In the genomic region with DNA sequence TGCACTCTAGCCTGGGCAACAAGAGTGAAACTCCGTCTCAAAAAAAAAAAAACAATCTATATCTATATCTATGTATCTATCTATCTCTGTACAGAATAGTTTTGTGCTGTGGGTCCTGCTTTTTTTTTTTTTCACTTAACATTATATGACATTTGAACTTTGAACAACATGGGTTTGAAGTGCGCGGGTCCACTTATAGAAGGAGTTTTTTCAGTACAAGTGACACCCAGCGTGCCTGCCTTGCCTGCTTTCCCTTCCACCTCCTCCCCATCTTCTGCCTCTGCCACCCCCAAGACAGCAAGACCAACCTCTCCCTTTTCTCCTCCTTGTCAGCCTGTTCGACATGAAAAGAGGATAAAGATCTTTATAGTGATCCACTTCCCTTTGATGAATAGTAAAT, we compare ENCODE assay signal across 34 cellular contexts.
"Had no signal": no experiment of that assay in that cellular context is flagged by ENCODE, and none has a peak within 500 bp of the region (broad histone marks: within the 10 kb centered on the region; RNA-seq: fewer than 3 reads in every experiment).

No MANE protein-coding gene starts in this region.

- H3K27ac ChIP-seq: ascending aorta, cardiac muscle cell, KMS-11, SJCRH30, SK-N-MC had no signal

- H3K9me3 ChIP-seq: ascending aorta, SJCRH30 had no signal

- H3K27me3 ChIP-seq: ascending aorta, cardiac muscle cell had no signal

- H3K4me2 ChIP-seq: KMS-11 had no signal

- H3K9me3 Mint-ChIP-seq: activated CD4-positive, alpha-beta T cell treated with anti-CD3 and anti-CD28 coated beads, Interleukin-2, amount 10 ng/mL, durations not matched to agents 7 days and 5 days; activated naive CD4-positive, alpha-beta T cell treated with anti-CD3 and anti-CD28 coated beads, Interleukin-2, amount 50 U/mL, for 24 hours; activated naive CD8-positive, alpha-beta T cell treated with anti-CD3 and anti-CD28 coated beads, Interleukin-2, amount 10 ng/mL, durations not matched to agents 7 days and 5 days; activated T-cell treated with anti-CD3 and anti-CD28 coated beads, Interleukin-2, amount 50 U/mL, for 24 hours; activated T-helper 2 cell treated with anti-CD3 and anti-CD28 coated beads, Interferon-gamma antibody, Interleukin-2, Interleukin-4, amounts not matched to agents 10 μg/mL and 5 μg/mL and 100 μg/mL, durations not matched to agents 14 hours and 24 hours and 36 hours; WTC11 had no signal

- H3K27ac Mint-ChIP-seq: activated CD4-positive, alpha-beta T cell treated with anti-CD3 and anti-CD28 coated beads for 36 hours; activated CD4-positive, alpha-beta T cell treated with anti-CD3 and anti-CD28 coated beads, Interleukin-2, amount 10 ng/mL, durations not matched to agents 7 days and 5 days; activated CD8-positive, alpha-beta T cell treated with anti-CD3 and anti-CD28 coated beads, Interleukin-2, amount 10 ng/mL, durations not matched to agents 7 days and 5 days; activated naive CD4-positive, alpha-beta T cell treated with anti-CD3 and anti-CD28 coated beads, Interleukin-2, amount 50 U/mL, for 24 hours; activated naive CD8-positive, alpha-beta T cell treated with anti-CD3 and anti-CD28 coated beads, Interleukin-2, amount 10 ng/mL, durations not matched to agents 7 days and 5 days; activated T-cell treated with anti-CD3 and anti-CD28 coated beads, Interleukin-2, amount 50 U/mL, for 24 hours; activated T-helper 2 cell treated with anti-CD3 and anti-CD28 coated beads, Interferon-gamma antibody, Interleukin-2, Interleukin-4, amounts not matched to agents 10 μg/mL and 5 μg/mL and 100 μg/mL, durations not matched to agents 14 hours and 24 hours and 36 hours; WTC11 had no signal

- H3K4me3 ChIP-seq: ascending aorta, cardiac muscle cell, SJCRH30, SK-N-MC had no signal

- H3K36me3 ChIP-seq: ascending aorta, cardiac muscle cell, SJCRH30 had no signal

- H3K4me3 Mint-ChIP-seq: activated CD4-positive, alpha-beta T cell treated with anti-CD3 and anti-CD28 coated beads for 36 hours; activated CD4-positive, alpha-beta T cell treated with anti-CD3 and anti-CD28 coated beads, Interleukin-2, amount 10 ng/mL, durations not matched to agents 7 days and 5 days; activated CD8-positive, alpha-beta T cell treated with anti-CD3 and anti-CD28 coated beads, Interleukin-2, amount 10 ng/mL, durations not matched to agents 7 days and 5 days; activated naive CD4-positive, alpha-beta T cell treated with anti-CD3 and anti-CD28 coated beads, Interleukin-2, amount 50 U/mL, for 24 hours; activated naive CD8-positive, alpha-beta T cell treated with anti-CD3 and anti-CD28 coated beads, Interleukin-2, amount 10 ng/mL, durations not matched to agents 7 days and 5 days; activated T-cell treated with anti-CD3 and anti-CD28 coated beads, Interleukin-2, amount 50 U/mL, for 24 hours; WTC11 had no signal

- H3K36me3 Mint-ChIP-seq: activated naive CD4-positive, alpha-beta T cell treated with anti-CD3 and anti-CD28 coated beads, Interleukin-2, amount 50 U/mL, for 24 hours; activated naive CD8-positive, alpha-beta T cell treated with anti-CD3 and anti-CD28 coated beads, Interleukin-2, amount 10 ng/mL, durations not matched to agents 7 days and 5 days; WTC11 had no signal

- H3K4me1 ChIP-seq: ascending aorta, SJCRH30 had no signal

- H3K9ac ChIP-seq: KMS-11 had no signal

- DNase-seq: activated CD4-positive, alpha-beta T cell treated with anti-CD3 and anti-CD28 coated beads for 36 hours; activated CD4-positive, alpha-beta T cell treated with anti-CD3 and anti-CD28 coated beads, Interleukin-2, amount 10 ng/mL, durations not matched to agents 7 days and 5 days; activated CD4-positive, alpha-beta T cell treated with anti-CD3 and anti-CD28 coated beads, Interleukin-2, amount 50 U/mL, for 48 hours; activated CD8-positive, alpha-beta T cell treated with anti-CD3 and anti-CD28 coated beads, Interleukin-2, amount 10 ng/mL, durations not matched to agents 7 days and 5 days; activated gamma-delta T cell; activated naive CD4-positive, alpha-beta T cell treated with Interleukin-2 at 50 U/mL for 16 hours; activated naive CD8-positive, alpha-beta T cell treated with anti-CD3 and anti-CD28 coated beads, Interleukin-2, amount 10 ng/mL, durations not matched to agents 7 days and 5 days; activated T-cell treated with anti-CD3 and anti-CD28 coated beads, Interleukin-2, amount 50 U/mL, for 24 hours; amygdala; MM.1S; NCI-H1092 treated with DMSO at 0.1 percent for 48 hours; NCI-H1417; NCI-H146; NCI-H187; NCI-H2029 treated with DMSO at 0.1 percent for 48 hours; NCI-H2107; NCI-H2171; NCI-H510A; NCI-H526; NCI-H748 treated with DMSO at 0.1 percent for 48 hours; NK-92 treated with Interleukin-12 subunit alpha and Interleukin-12 subunit beta, amount 100 ng/mL, for 24 hours; OCI-M1; SHP77; SJCRH30; T1000 had no signal

- ATAC-seq: activated CD4-positive, alpha-beta T cell treated with anti-CD3 and anti-CD28 coated beads for 36 hours; activated CD4-positive, CD25-positive, alpha-beta regulatory T cell treated with anti-CD3 and anti-CD28 coated beads, Interleukin-2, amount 50 U/mL, for 24 hours; activated CD8-positive, alpha-beta T cell treated with anti-CD3 and anti-CD28 coated beads, Interleukin-2, amount 10 ng/mL, durations not matched to agents 7 days and 5 days; Panc1; WTC11 had no signal
